17 cellular contexts compared by ENCODE assay signal in genomic region chr4:142121951-142122350, GRCh38.
"Had no signal": no experiment of that assay in that cellular context is flagged by ENCODE, and none has a peak within 500 bp of the region (broad histone marks: within the 10 kb centered on the region; RNA-seq: fewer than 3 reads in every experiment).

No MANE protein-coding gene starts in this region.

- H3K36me3 ChIP-seq: ascending aorta, lower lobe of right lung, neutrophil, spleen had no signal

- ATAC-seq: activated CD4-positive, CD25-positive, alpha-beta regulatory T cell treated with anti-CD3 and anti-CD28 coated beads, Interleukin-2, amount 50 U/mL, for 24 hours; esophagus mucosa; left colon; lower lobe of right lung; natural killer cell treated with Interleukin-12 subunit alpha and Interleukin-12 subunit beta and Interleukin-15 and Interleukin-18, amount 100 ng/mL, for 72 hours had no signal

- H3K4me3 ChIP-seq: ascending aorta, coronary artery, hepatocyte, lower lobe of right lung, spleen had no signal

- H3K27ac ChIP-seq: ascending aorta, coronary artery, hepatocyte, lower lobe of right lung, neutrophil, parathyroid adenoma had no signal

- H3K9me3 ChIP-seq: ascending aorta, lower lobe of right lung, neutrophil had no signal

- H3K27me3 Mint-ChIP-seq: activated CD4-positive, alpha-beta memory T cell treated with anti-CD3 and anti-CD28 coated beads for 36 hours; activated naive CD4-positive, alpha-beta T cell treated with anti-CD3 and anti-CD28 coated beads, Interleukin-2, amount 50 U/mL, for 24 hours; natural killer cell treated with Interleukin-12 subunit alpha and Interleukin-12 subunit beta and Interleukin-15 and Interleukin-18, amount 100 ng/mL, for 72 hours had no signal

- H3K9me3 Mint-ChIP-seq: activated naive CD4-positive, alpha-beta T cell treated with anti-CD3 and anti-CD28 coated beads, Interleukin-2, amount 50 U/mL, for 24 hours; natural killer cell treated with Interleukin-12 subunit alpha and Interleukin-12 subunit beta and Interleukin-15 and Interleukin-18, amount 100 ng/mL, for 72 hours; T-helper 1 cell treated with Interleukin-12 subunit alpha and Interleukin-12 subunit beta and Interleukin-4 antibody, amounts not matched to agents 30 μg/mL and 1 μg/mL, for 36 hours had no signal

- H3K79me2 ChIP-seq: hepatocyte, parathyroid adenoma had no signal

- H3K27me3 ChIP-seq: ascending aorta, hepatocyte, neutrophil, spleen had no signal

- DNase-seq: activated CD4-positive, alpha-beta memory T cell treated with anti-CD3 and anti-CD28 coated beads for 36 hours; activated effector memory CD4-positive, alpha-beta T cell treated with Interleukin-2 at 50 U/mL for 16 hours; effector CD4-positive, alpha-beta T cell; left colon; lower lobe of right lung; spleen; stimulated activated naive CD4-positive, alpha-beta T cell had no signal

- H3K4me2 ChIP-seq: hepatocyte had no signal

- H3K27ac Mint-ChIP-seq: activated naive CD4-positive, alpha-beta T cell treated with anti-CD3 and anti-CD28 coated beads, Interleukin-2, amount 50 U/mL, for 24 hours; natural killer cell treated with Interleukin-12 subunit alpha and Interleukin-12 subunit beta and Interleukin-15 and Interleukin-18, amount 100 ng/mL, for 72 hours; T-helper 1 cell treated with Interleukin-12 subunit alpha and Interleukin-12 subunit beta and Interleukin-4 antibody, amounts not matched to agents 30 μg/mL and 1 μg/mL, for 36 hours had no signal

- H2AFZ ChIP-seq: hepatocyte, parathyroid adenoma had no signal

- H3K4me1 ChIP-seq: lower lobe of right lung, parathyroid adenoma had no signal

- H3K4me3 Mint-ChIP-seq: activated CD4-positive, alpha-beta memory T cell treated with anti-CD3 and anti-CD28 coated beads for 36 hours; activated naive CD4-positive, alpha-beta T cell treated with anti-CD3 and anti-CD28 coated beads, Interleukin-2, amount 50 U/mL, for 24 hours; natural killer cell treated with Interleukin-12 subunit alpha and Interleukin-12 subunit beta and Interleukin-15 and Interleukin-18, amount 100 ng/mL, for 72 hours; T-helper 1 cell treated with Interleukin-12 subunit alpha and Interleukin-12 subunit beta and Interleukin-4 antibody, amounts not matched to agents 30 μg/mL and 1 μg/mL, for 36 hours had no signal

- H3K9ac ChIP-seq: parathyroid adenoma had no signal
